ENCODE assay signal across 8 cellular contexts in the genomic region with DNA sequence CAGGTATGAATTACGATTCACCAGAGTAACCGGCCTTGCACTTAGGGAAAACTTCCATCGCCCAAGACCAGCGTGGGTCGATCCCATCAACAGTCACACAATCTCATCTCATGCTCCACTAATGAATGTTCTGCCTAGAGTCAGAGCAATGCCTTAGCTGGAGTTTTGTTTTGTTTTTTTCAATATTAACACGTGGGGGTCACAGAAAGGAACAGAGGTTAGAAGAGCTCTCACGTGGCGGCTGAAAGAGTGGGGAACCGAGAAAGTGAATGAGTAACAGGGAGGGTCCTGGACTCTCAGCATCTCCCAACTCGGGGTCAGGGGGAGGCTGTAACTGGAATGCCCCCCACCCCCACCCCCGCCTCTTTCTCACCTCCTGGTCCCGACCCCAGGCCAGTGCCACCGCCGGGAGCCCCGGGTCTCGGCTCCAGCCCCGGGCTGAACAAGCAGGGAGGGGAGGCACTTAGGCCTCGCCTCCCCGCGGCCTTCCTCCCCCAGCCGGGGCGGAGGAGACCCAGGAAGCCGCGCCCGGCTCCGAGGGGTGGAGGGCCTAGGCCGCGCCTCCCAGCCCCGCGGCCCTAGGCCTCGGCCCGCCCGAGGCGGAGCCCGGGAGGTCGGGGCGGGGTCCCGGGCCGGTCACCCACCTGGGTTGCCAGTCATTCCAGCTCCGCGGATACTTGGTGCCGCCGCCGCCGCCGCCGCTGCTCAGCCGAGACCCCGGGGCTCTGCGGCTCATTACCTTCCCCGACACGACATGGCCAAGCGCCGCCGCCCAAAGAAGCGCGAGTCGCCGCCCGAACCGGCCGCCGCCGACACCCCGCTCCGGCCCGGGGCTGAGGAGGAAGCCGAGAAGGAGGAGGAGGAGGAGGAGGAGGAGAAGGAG. TPM values are rescaled to one million over a fixed set of nuclear protein-coding genes. Genes with fewer than 3 reads are reported as not detected.
DNase-seq lines count a peak whose midpoint lies in the region; ATAC-seq lines count a peak whose summit lies in the region.
"Not testable (repeated sequence)": the region's sequence is repeated elsewhere in the genome, so short reads cannot be mapped to it uniquely, and the experiment has no call there.

No MANE protein-coding gene starts in this region.

- H3K36me3 Mint-ChIP-seq in naive thymus-derived CD8-positive, alpha-beta T cell = not testable (repeated sequence)

- peak overlapping the region; percentile 98 for H3K27ac ChIP-seq in HUES48 (ENCODE audit: low read depth, low read length)

- H3K4me1 ChIP-seq in HUES48 (ENCODE audit: control insufficient read depth, insufficient read depth, low read length) = not testable (repeated sequence)

- H3K9me3 Mint-ChIP-seq in naive thymus-derived CD8-positive, alpha-beta T cell = not testable (repeated sequence)

- peak overlapping the region; percentile 87 to 99 (median 96) for H3K4me3 Mint-ChIP-seq in naive thymus-derived CD8-positive, alpha-beta T cell

- POLR2A ChIA-PET in naive thymus-derived CD8-positive, alpha-beta T cell (lab: Charles Lee) = interaction anchor here (0.6 to 2.3 kb wide), 4 partner anchors 21 to 795 kb away, joined by 3 to 10 read pairs (median 4); a partner anchor contains a TSS

- not testable (repeated sequence) for H3K27me3 Mint-ChIP-seq in naive thymus-derived CD8-positive, alpha-beta T cell

- peaks cover 11 to 50% (median 43%) of the 10 kb centered on the region in 4 donors for H3K4me1 Mint-ChIP-seq in naive thymus-derived CD8-positive, alpha-beta T cell

- H3K4me3 ChIP-seq in HUES48 (ENCODE audit: low read depth, low read length) = peak overlapping the region; percentile 96

- H3K9ac ChIP-seq in HUES48 (ENCODE audit: low read depth, low read length) = peak overlapping the region; percentile 81

- H3K27ac Mint-ChIP-seq in naive thymus-derived CD8-positive, alpha-beta T cell = peak overlapping the region; percentile 63 to 98 (median 94)

- not testable (repeated sequence) for H3K9me3 ChIP-seq in HUES48 (ENCODE audit: control insufficient read depth, insufficient read depth, low read length)

- not testable (repeated sequence) for H3K36me3 ChIP-seq in HUES48 (ENCODE audit: control insufficient read depth, insufficient read depth, low read length)

- peak; percentile 60 for ATAC-seq in GM21723 (IDR thresholded peaks at IDR 0.05; ENCODE audit: unreplicated experiment)
- ATAC-seq in naive thymus-derived CD8-positive, alpha-beta T cell = peak; percentile 55 to 71

- H3K27me3 ChIP-seq in HUES48 (ENCODE audit: control insufficient read depth, insufficient read depth, low read length) = not testable (repeated sequence)

- DNase-seq in DMS 273 (lab: John Stamatoyannopoulos, UW; ENCODE audit: unreplicated experiment) (peak; percentile 79), SK-N-DZ (ENCODE audit: low spot score) (peak; percentile 38), activated gamma-delta T cell treated with Interleukin-2 at 50 U/mL for 16 hours (peak; percentile 58), fibroblast of peridontal ligament (ENCODE audit: extremely low read depth) (peak; percentile 13)
- peak in 9 of 10 donors; percentile 29 to 73 (median 52) for DNase-seq in naive thymus-derived CD8-positive, alpha-beta T cell
- peak; percentile 18 to 19 for DNase-seq in stimulated activated CD8-positive, alpha-beta memory T cell treated with anti-CD3 and anti-CD28 coated beads, Interleukin-4, amount 100 ng/mL, for 1 hour (ENCODE audit: low read depth in 2 of 2, low spot score in 1 of 2)

RNA-seq across cellular contexts. Expression of a gene that starts 0.7 kb away (rescaled TPM):
- 14.4 and 18.9 TPM in 2 replicates for polyA plus RNA-seq in SK-N-DZ (2014; cell fraction: cytosol; rRNA removed)
- polyA plus RNA-seq in SK-N-DZ (2014; cell fraction: nucleus; rRNA removed) = 19.1 and 28.3 TPM in 2 replicates
- total RNA-seq in naive thymus-derived CD8-positive, alpha-beta T cell = 100 to 1,000 TPM; 124 to 139 TPM
- 10 to 100 TPM in 2 of 3 donors, 1 to 10 TPM in 1; 8.4 to 16.5 (median 11.3) TPM for polyA plus RNA-seq in naive thymus-derived CD8-positive, alpha-beta T cell

RNA-seq across cellular contexts. Expression of a gene that starts 58.2 kb away (rescaled TPM):
- 0.53 and 1.6 TPM in 2 replicates for polyA plus RNA-seq in SK-N-DZ (2014; cell fraction: cytosol; rRNA removed)
- 0.88 and 3.1 TPM in 2 replicates for polyA plus RNA-seq in SK-N-DZ (2014; cell fraction: nucleus; rRNA removed)
- total RNA-seq in naive thymus-derived CD8-positive, alpha-beta T cell = not detected
- not detected for polyA plus RNA-seq in naive thymus-derived CD8-positive, alpha-beta T cell

Comparison
In these comparisons a context has a peak if more than half of its experiments do, and no peak if none do; other contexts are left out.
1. Peak in every context shown above with its lines: DNase-seq, ATAC-seq, H3K4me3 ChIP-seq and H3K27ac ChIP-seq.
2. DNase-seq: peak in every context shown above with its lines; median percentile 79 in DMS 273; 58 in activated gamma-delta T cell treated with Interleukin-2 at 50 U/mL for 16 hours; 52 in naive thymus-derived CD8-positive, alpha-beta T cell; 38 in SK-N-DZ; 18 in stimulated activated CD8-positive, alpha-beta memory T cell treated with anti-CD3 and anti-CD28 coated beads, Interleukin-4, amount 100 ng/mL, for 1 hour; 13 in fibroblast of peridontal ligament.